1 cellular context compared by ENCODE assay signal in the genomic region with DNA sequence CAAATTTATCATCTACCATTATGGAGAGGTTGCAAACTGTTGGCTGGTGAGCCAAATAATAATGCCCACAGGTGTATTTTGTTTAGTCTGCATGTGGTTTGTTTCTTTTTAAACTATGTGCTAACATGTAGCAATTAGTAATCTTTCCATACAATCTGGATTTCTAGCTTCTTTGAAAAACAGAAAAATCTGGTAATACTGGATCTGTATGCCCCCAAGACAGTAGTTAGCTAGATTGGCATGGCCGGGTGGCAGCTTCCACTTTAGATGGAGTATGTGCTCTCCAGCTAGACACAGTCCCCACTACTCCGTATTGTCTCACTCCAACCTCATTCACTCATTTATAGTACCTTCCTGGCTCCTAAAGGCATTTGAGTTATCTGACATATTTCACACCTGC.
TF ChIP-seq lines count a peak whose summit lies in the region.

No MANE protein-coding gene starts in this region.

TF ChIP-seq in WTC11, 78 proteins besides CTCF, POLR2A, EP300 and RAD21 (continued from another document):
- TF ChIP-seq, protein P1, sequence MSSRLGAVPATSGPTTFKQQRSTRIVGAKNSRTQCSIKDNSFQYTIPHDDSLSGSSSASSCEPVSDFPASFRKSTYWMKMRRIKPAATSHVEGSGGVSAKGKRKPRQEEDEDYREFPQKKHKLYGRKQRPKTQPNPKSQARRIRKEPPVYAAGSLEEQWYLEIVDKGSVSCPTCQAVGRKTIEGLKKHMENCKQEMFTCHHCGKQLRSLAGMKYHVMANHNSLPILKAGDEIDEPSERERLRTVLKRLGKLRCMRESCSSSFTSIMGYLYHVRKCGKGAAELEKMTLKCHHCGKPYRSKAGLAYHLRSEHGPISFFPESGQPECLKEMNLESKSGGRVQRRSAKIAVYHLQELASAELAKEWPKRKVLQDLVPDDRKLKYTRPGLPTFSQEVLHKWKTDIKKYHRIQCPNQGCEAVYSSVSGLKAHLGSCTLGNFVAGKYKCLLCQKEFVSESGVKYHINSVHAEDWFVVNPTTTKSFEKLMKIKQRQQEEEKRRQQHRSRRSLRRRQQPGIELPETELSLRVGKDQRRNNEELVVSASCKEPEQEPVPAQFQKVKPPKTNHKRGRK (CRISPR knock-in tag; IDR thresholded peaks at IDR 0.05; ENCODE audit: borderline replicate concordance), result no peak
- no peak for TF ChIP-seq IRF2 (CRISPR knock-in tag; IDR thresholded peaks at IDR 0.05; ENCODE audit: borderline replicate concordance, low read depth)
- no peak for TF ChIP-seq MYBL2 (CRISPR knock-in tag; IDR thresholded peaks at IDR 0.05)
- no peak for TF ChIP-seq NFYB (CRISPR knock-in tag; conservative IDR thresholded peaks at IDR 0.05; ENCODE audit: low read depth)
- no peak for TF ChIP-seq ZNF219 (CRISPR knock-in tag; IDR thresholded peaks at IDR 0.05; ENCODE audit: borderline replicate concordance)
- TF ChIP-seq E2F5 (CRISPR knock-in tag; IDR thresholded peaks at IDR 0.05), result no peak
- TF ChIP-seq, protein P2, sequence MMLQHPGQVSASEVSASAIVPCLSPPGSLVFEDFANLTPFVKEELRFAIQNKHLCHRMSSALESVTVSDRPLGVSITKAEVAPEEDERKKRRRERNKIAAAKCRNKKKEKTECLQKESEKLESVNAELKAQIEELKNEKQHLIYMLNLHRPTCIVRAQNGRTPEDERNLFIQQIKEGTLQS (CRISPR knock-in tag; conservative IDR thresholded peaks at IDR 0.05), result no peak
- TF ChIP-seq KAT7 (CRISPR knock-in tag; IDR thresholded peaks at IDR 0.05; ENCODE audit: borderline replicate concordance), result no peak
- no peak for TF ChIP-seq MLX (CRISPR knock-in tag; IDR thresholded peaks at IDR 0.05)
